In genomic region chr2:43636616-43637015, GRCh38 we compare ENCODE assay signal across 8 cellular contexts. TPM values are rescaled to one million over a fixed set of nuclear protein-coding genes. Genes with fewer than 3 reads are reported as not detected.
DNase-seq lines count a peak whose midpoint lies in the region; ATAC-seq and TF ChIP-seq lines count a peak whose summit lies in the region.

No MANE protein-coding gene starts in this region.

- peaks cover 4% of the 10 kb centered on the region for H3K36me3 Mint-ChIP-seq in effector memory CD8-positive, alpha-beta T cell (ENCODE audit: insufficient read depth)
- H3K36me3 Mint-ChIP-seq in osteocyte (ENCODE audit: unreplicated experiment), result no peaks in the 10 kb centered on the region

- peaks cover 51 to 55% of the 10 kb centered on the region in 2 donors for H3K27me3 Mint-ChIP-seq in effector memory CD8-positive, alpha-beta T cell
- peaks cover 20% of the 10 kb centered on the region for H3K27me3 Mint-ChIP-seq in osteocyte (ENCODE audit: unreplicated experiment)

- TF ChIP-seq CTCF in GM13976 (IDR thresholded peaks at IDR 0.05; ENCODE audit: borderline replicate concordance, control extremely low read depth, extremely low read depth, insufficient read depth, missing control alignments) (no peak), RWPE1 (conservative IDR thresholded peaks at IDR 0.05; ENCODE audit: low read depth) (no peak), osteocyte (IDR thresholded peaks at IDR 0.05) (no peak)

- ATAC-seq in effector memory CD8-positive, alpha-beta T cell (replicated peaks), result peak; percentile 40
- ATAC-seq in HG02981 (IDR thresholded peaks at IDR 0.05; ENCODE audit: unreplicated experiment), result no peak

- peak overlapping the region; percentile 87 to 95 for H3K4me3 Mint-ChIP-seq in effector memory CD8-positive, alpha-beta T cell
- peak overlapping the region; percentile 72 for H3K4me3 Mint-ChIP-seq in osteocyte (ENCODE audit: unreplicated experiment)

- H3K27ac Mint-ChIP-seq in effector memory CD8-positive, alpha-beta T cell, result peak overlapping the region; percentile 27 to 91
- no peak overlapping the region for H3K27ac Mint-ChIP-seq in osteocyte (ENCODE audit: unreplicated experiment)

- no peak overlapping the region for H3K27ac ChIP-seq in RWPE1

- DNase-seq in GM13976 (ENCODE audit: low spot score) (peak; percentile 11), RWPE1 (ENCODE audit: low spot score) (peak; percentile 5), osteocyte (ENCODE audit: extremely low spot score, unreplicated experiment) (no peak), NCI-H2081 (lab: John Stamatoyannopoulos, UW) (no peak), glomerular visceral epithelial cell (ENCODE audit: extremely low spot score) (no peak), OCI-M2 (lab: John Stamatoyannopoulos, UW; ENCODE audit: unreplicated experiment) (no peak)
- DNase-seq in effector memory CD8-positive, alpha-beta T cell, result peak in 1 of 3 experiments; percentile 7

- no peaks in the 10 kb centered on the region for H3K9me3 Mint-ChIP-seq in effector memory CD8-positive, alpha-beta T cell
- H3K9me3 Mint-ChIP-seq in osteocyte (ENCODE audit: unreplicated experiment), result no peaks in the 10 kb centered on the region

- in situ Hi-C loops in GM13976 (cut with MboI; ENCODE audit: low sequenced_read_pairs, unreplicated experiment), result no loop called here

- CTCF ChIA-PET in RWPE1 (lab: Yijun Ruan, JAX), result no interaction called here

- peaks cover 11 to 14% of the 10 kb centered on the region in 2 donors for H3K4me1 Mint-ChIP-seq in effector memory CD8-positive, alpha-beta T cell (ENCODE audit: low read depth in 2 of 2)
- H3K4me1 Mint-ChIP-seq in osteocyte (ENCODE audit: unreplicated experiment), result peaks cover 31% of the 10 kb centered on the region

- POLR2A ChIA-PET in RWPE1 (lab: Yijun Ruan, JAX; ENCODE audit: low non-redundant PET), result interaction anchor here (0.6 kb wide), 2 partner anchors 19 to 41 kb away, joined by 5 to 7 read pairs; partner anchors contain the start of gene THADA

RNA-seq across cellular contexts. Expression of gene PLEKHH2, which starts 0.4 kb away (rescaled TPM):
- total RNA-seq in osteocyte, result 17.4 and 19.6 TPM in 2 replicates

RNA-seq across cellular contexts. Expression of gene C1GALT1C1L, which starts 39.6 kb away (rescaled TPM):
- not detected in 2 replicates for total RNA-seq in osteocyte

RNA-seq across cellular contexts. Expression of gene THADA, which starts 40.8 kb away (rescaled TPM):
- total RNA-seq in osteocyte, result 28.3 and 32.1 TPM in 2 replicates

Comparison
In these comparisons a context has a peak if more than half of its experiments do, and no peak if none do; other contexts are left out.
1. DNase-seq: peak in GM13976 (single experiment) and RWPE1 (single experiment); none in osteocyte (single experiment), NCI-H2081 (0 of 2), glomerular visceral epithelial cell (single experiment) and OCI-M2 (single experiment).